ENCODE assay signal across 8 cellular contexts in the genomic region with DNA sequence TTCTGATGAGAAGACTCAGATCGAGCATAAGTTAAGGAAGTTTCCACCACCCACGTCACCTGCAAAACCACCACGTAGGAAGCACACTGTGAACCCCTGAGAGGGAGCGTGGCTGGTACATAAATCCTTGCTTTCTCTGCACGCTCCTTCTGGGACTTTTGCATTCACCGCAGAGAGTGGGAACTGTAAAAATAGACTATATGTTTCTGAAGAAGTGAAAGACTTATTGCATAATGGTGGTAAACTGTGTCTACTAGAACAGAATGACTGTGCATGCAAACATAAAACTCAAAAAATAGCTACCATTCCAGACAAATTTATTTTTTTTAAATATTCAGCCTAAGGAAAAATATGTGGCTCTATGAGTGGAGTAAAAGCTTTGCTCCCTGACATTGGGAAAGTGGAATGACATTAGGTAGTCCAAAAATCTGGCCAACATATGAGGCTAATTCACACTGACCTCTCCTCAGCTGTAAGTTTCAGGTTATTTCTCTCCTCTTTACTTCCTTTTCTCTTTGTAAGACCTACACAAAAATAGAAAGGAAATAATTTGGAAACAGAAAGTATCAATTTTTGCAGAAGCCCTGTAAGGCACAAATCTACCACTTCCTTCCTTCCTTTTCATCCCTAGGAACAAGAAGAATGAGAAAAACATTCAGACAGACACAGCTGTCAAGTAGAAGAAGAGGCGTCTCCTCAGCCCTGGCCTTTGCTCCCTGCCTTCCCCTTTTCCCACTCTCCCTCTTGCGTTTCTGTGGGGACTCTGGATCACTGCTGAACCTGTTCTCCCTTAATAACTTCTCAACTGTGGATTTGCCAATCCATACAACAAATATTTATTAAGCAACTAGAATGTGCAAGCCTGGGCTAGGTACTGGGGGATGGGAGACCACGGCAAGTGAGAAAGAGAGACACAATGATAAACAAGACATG.
A peak's percentile ranks its signal among the peaks of the same experiment; 100 is the strongest.
DNase-seq lines count a peak whose midpoint lies in the region; ATAC-seq and TF ChIP-seq lines count a peak whose summit lies in the region.

No MANE protein-coding gene starts in this region.

- no peak for TF ChIP-seq CTCF in transverse colon (IDR thresholded peaks at IDR 0.05)
- no peak for TF ChIP-seq CTCF in H9 (conservative IDR thresholded peaks at IDR 0.05)
- TF ChIP-seq CTCF in BE2C (IDR thresholded peaks at IDR 0.05; ENCODE audit: low read depth, low read length), result no peak

- no peak overlapping the region for H3K14ac ChIP-seq in H9 (ENCODE audit: insufficient read depth, low read length)

- WGBS in transverse colon (ENCODE audit: low coverage in 1 of 2), 2 donors, result 60 to 71% methylated on average over 4 to 9 of the region's 9 CpGs
- WGBS in H9 (ENCODE audit: extremely low coverage, insufficient read length, low lambda C conversion rate), result no CpG with 5 or more reads among the region's 9 CpGs

- no peak overlapping the region for H3K4me2 ChIP-seq in H9 (ENCODE audit: insufficient read depth, insufficient read length, low read length)

- H2AFZ ChIP-seq in H9 (ENCODE audit: low read length), result no peak overlapping the region

- H4K20me1 ChIP-seq in H9 (ENCODE audit: control insufficient read depth, insufficient read depth, insufficient read length), result no peaks in the 10 kb centered on the region

- H3K23ac ChIP-seq in H9 (ENCODE audit: insufficient read length, low read depth, low read length), result no peak overlapping the region

- H2BK120ac ChIP-seq in H9 (ENCODE audit: low read depth, low read length, poor library complexity, severe bottlenecking), result no peak overlapping the region

- no peak overlapping the region; a peak in 2 of 7 replicates for H3K27ac Mint-ChIP-seq in H9

- H3K23me2 ChIP-seq in H9 (ENCODE audit: insufficient read length, low read depth, low read length, poor library complexity, severe bottlenecking), result no peaks in the 10 kb centered on the region

- no peak overlapping the region for H2BK12ac ChIP-seq in H9 (ENCODE audit: insufficient read length, low read depth, low read length)

- no peak overlapping the region for H2BK5ac ChIP-seq in H9 (ENCODE audit: insufficient read length, low read length)

- peaks cover 20 to 28% of the 10 kb centered on the region in 2 experiments for H3K9me3 Mint-ChIP-seq in H9

- no peak for TF ChIP-seq POLR2A in transverse colon (IDR thresholded peaks at IDR 0.05)

- in situ Hi-C loops in transverse colon (cut with MboI; ENCODE audit: low pct_ligation_motif_present in 1 of 4, low pct_unique_long_range_greater_than_20kb in 1 of 4, low sequenced_read_pairs in 3 of 4), result no loop called here

- H3K4me1 ChIP-seq in transverse colon (peaks cover 0 to 3% (median 0%) of the 10 kb centered on the region in 4 donors), H9 (ENCODE audit: insufficient read depth, low read length) (no peaks in the 10 kb centered on the region), BE2C (peaks cover 7% of the 10 kb centered on the region; the same call in 1 of the 2 replicates)

- no peak overlapping the region for H4K8ac ChIP-seq in H9 (replicated peaks; ENCODE audit: insufficient read length, low read depth, low read length)

- H3K79me1 ChIP-seq in H9 (ENCODE audit: insufficient read depth, low read depth, low read length, poor library complexity, severe bottlenecking), result no peaks in the 10 kb centered on the region

- no peak overlapping the region for H3K4me3 ChIP-seq in transverse colon
- no peak overlapping the region for H3K4me3 ChIP-seq in BE2C (ENCODE audit: low read depth, low read length)

- H3K9ac ChIP-seq in H9 (ENCODE audit: extremely low read depth, insufficient read length, low read length), result no peak overlapping the region

- H2AK5ac ChIP-seq in H9 (ENCODE audit: insufficient read length, low read length), result no peak overlapping the region

- H3K79me2 ChIP-seq in H9 (ENCODE audit: insufficient read depth, low read length), result no peaks in the 10 kb centered on the region

- no peak overlapping the region for H3K4ac ChIP-seq in H9 (ENCODE audit: low read depth, low read length)

- H3K4me1 Mint-ChIP-seq in H9, result no peaks in the 10 kb centered on the region

- H3K27ac ChIP-seq in transverse colon, result peak overlapping the region; percentile 36 to 42 (median 40)
- no peak overlapping the region for H3K27ac ChIP-seq in H9 (ENCODE audit: insufficient read length, low read depth, low read length)

- no peaks in the 10 kb centered on the region for H3K27me3 ChIP-seq in transverse colon
- H3K27me3 ChIP-seq in H9 (ENCODE audit: insufficient read depth, low read length), result no peaks in the 10 kb centered on the region
- H3K27me3 ChIP-seq in BE2C, result no peaks in the 10 kb centered on the region

- peak; percentile 86 for ATAC-seq in GM19035 (IDR thresholded peaks at IDR 0.05; ENCODE audit: unreplicated experiment)
- ATAC-seq in HG03064 (IDR thresholded peaks at IDR 0.05; ENCODE audit: low read depth, unreplicated experiment), result peak; percentile 80
- peak; percentile 34 for ATAC-seq in left colon

- peak; percentile 72 for TF ChIP-seq EP300 in transverse colon (IDR thresholded peaks at IDR 0.05; ENCODE audit: low read depth)

- no peaks in the 10 kb centered on the region for H3K9me3 ChIP-seq in transverse colon
- H3K9me3 ChIP-seq in H9 (ENCODE audit: control insufficient read depth, low read depth, low read length), result no peaks in the 10 kb centered on the region
- H3K9me3 ChIP-seq in BE2C, result no peaks in the 10 kb centered on the region

- DNase-seq in activated CD4-positive, alpha-beta T cell treated with anti-CD3 and anti-CD28 coated beads for 4 hours, result peak; percentile 59 to 62
- peak in 1 of 2 donors; percentile 38 for DNase-seq in left colon
- peak; percentile 46 for DNase-seq in transverse colon
- no peak for DNase-seq in H9
- no peak for DNase-seq in BE2C
- DNase-seq in posterior vena cava (ENCODE audit: low spot score), result no peak

- H3K4me3 Mint-ChIP-seq in H9, result no peak overlapping the region

- no peak overlapping the region for H4K5ac ChIP-seq in H9 (ENCODE audit: insufficient read length, low read depth, low read length)

- no peak overlapping the region for H3K56ac ChIP-seq in H9 (ENCODE audit: insufficient read length, low read depth, low read length)

- peaks cover 4% of the 10 kb centered on the region for H3K27me3 Mint-ChIP-seq in H9 (ENCODE audit: low read depth)

- H2BK15ac ChIP-seq in H9 (ENCODE audit: low read depth, low read length), result no peak overlapping the region

- H2BK20ac ChIP-seq in H9 (ENCODE audit: low read depth, low read length, poor library complexity, severe bottlenecking), result no peak overlapping the region

- no peak overlapping the region for H3T11ph ChIP-seq in H9 (ENCODE audit: low read length)

- intact Hi-C loops in left colon (cut with DNase I, micrococcal nuclease), result no loop called here
- intact Hi-C loops in transverse colon (cut with DNase I; ENCODE audit: low total_unique reads), result no loop called here
- intact Hi-C loops in posterior vena cava (cut with DNase I), result no loop called here

- H4K91ac ChIP-seq in H9 (ENCODE audit: insufficient read length, low read depth, low read length), result no peak overlapping the region

- no peak overlapping the region for H3K18ac ChIP-seq in H9 (ENCODE audit: insufficient read length, low read depth, low read length)

- H3K36me3 Mint-ChIP-seq in H9 (ENCODE audit: insufficient read depth in 1 of 3, low read depth in 3 of 3), result peaks cover 5 to 17% (median 9%) of the 10 kb centered on the region in 3 experiments; a peak in 6 of 7 replicates

- no peaks in the 10 kb centered on the region for H3K36me3 ChIP-seq in transverse colon
- no peaks in the 10 kb centered on the region for H3K36me3 ChIP-seq in BE2C

Comparison
In these comparisons a context has a peak if more than half of its experiments do, and no peak if none do; other contexts are left out.
1. ATAC-seq: peak in every context shown above with its lines; median percentile 86 in GM19035; 80 in HG03064; 34 in left colon.
2. DNase-seq: peak in activated CD4-positive, alpha-beta T cell treated with anti-CD3 and anti-CD28 coated beads for 4 hours (2 of 2) and transverse colon (single experiment); none in H9 (single experiment), BE2C (single experiment) and posterior vena cava (single experiment).